Comparison of ENCODE assay signal across 18 cellular contexts in the genomic region with DNA sequence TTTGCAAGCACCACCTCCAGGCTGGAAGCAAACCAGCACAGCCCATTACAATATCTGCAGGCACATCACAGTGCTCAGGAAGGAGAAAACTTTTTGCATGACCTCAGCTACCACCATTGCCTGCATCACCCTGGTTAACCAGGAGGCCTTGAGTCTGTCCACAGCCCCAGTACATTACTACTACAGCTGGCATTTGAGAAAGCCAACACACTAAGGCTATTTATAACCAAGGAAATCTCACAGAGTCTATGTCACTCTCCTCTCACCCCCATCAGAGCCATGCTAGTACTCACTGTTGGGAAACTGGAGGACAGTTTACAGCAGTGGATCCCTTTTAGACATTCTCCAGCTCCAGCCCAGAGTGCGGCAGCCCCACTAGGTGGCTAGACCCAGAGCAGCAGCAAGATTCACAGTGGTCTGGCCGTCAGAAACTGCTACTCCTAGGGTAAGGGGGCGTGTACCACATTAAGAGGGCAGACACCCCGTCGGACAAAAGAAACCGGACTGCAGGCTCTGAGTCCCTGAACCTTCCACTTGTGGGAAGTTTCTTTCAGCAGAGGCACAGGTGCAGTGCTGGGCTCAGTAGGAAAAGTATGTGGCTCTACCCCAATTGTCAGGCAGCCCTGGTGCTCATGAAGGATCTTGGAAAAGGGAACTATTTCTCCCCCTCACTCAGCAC. TPM values are rescaled to one million over a fixed set of nuclear protein-coding genes. Genes with fewer than 3 reads are reported as not detected.
DNase-seq lines count a peak whose midpoint lies in the region; ATAC-seq and TF ChIP-seq lines count a peak whose summit lies in the region.
"Had no signal": no experiment of that assay in that cellular context is flagged by ENCODE, and none has a peak within 500 bp of the region (broad histone marks: within the 10 kb centered on the region; RNA-seq: fewer than 3 reads in every experiment).

No MANE protein-coding gene starts in this region.

- peaks cover 61% of the 10 kb centered on the region for H3K4me1 Mint-ChIP-seq in activated CD8-positive, alpha-beta T cell treated with anti-CD3 and anti-CD28 coated beads, Interleukin-2, amount 10 ng/mL, durations not matched to agents 7 days and 5 days (ENCODE audit: low read depth)
- peaks cover 35% of the 10 kb centered on the region for H3K4me1 Mint-ChIP-seq in activated CD8-positive, alpha-beta T cell treated with anti-CD3 and anti-CD28 coated beads for 36 hours (ENCODE audit: low read depth)
- no peaks in the 10 kb centered on the region for H3K4me1 Mint-ChIP-seq in Calu3 (ENCODE audit: low read depth, unreplicated experiment)
- H3K4me1 Mint-ChIP-seq: mesothelial cell of epicardium had no signal

- POLR2A ChIA-PET in activated CD8-positive, alpha-beta T cell treated with anti-CD3 and anti-CD28 coated beads, Interleukin-2, amount 10 ng/mL, durations not matched to agents 7 days and 5 days (lab: Charles Lee), result no interaction called here
- POLR2A ChIA-PET in activated CD8-positive, alpha-beta T cell treated with anti-CD3 and anti-CD28 coated beads for 36 hours (lab: Charles Lee), result no interaction called here

- no peak for DNase-seq in activated CD8-positive, alpha-beta T cell treated with anti-CD3 and anti-CD28 coated beads, Interleukin-2, amount 10 ng/mL, durations not matched to agents 7 days and 5 days
- DNase-seq in activated CD8-positive, alpha-beta T cell treated with anti-CD3 and anti-CD28 coated beads for 36 hours, result no peak
- DNase-seq in RPMI7951 (ENCODE audit: low read depth) (peak; percentile 6), fibroblast of the aortic adventitia (ENCODE audit: low read depth) (peak; percentile 18), stromal cell of bone marrow (ENCODE audit: low read depth) (peak; percentile 40), Ammon's horn (ENCODE audit: low spot score) (no peak), COLO668 (lab: John Stamatoyannopoulos, UW; ENCODE audit: unreplicated experiment) (no peak), Calu3 (no peak)
- DNase-seq: activated naive CD4-positive, alpha-beta T cell treated with anti-CD3 and anti-CD28 coated beads, Interleukin-2, amount 50 U/mL, for 16 hours; DMS 273 treated with DMSO at 0.1 percent for 48 hours; Karpas-422; NCI-H2029 treated with DMSO at 0.1 percent for 48 hours; NCI-H774; ovary; SHP77; testis had no signal

- intact Hi-C loops in activated CD8-positive, alpha-beta T cell treated with anti-CD3 and anti-CD28 coated beads for 36 hours (cut with micrococcal nuclease), result no loop called here
- intact Hi-C loops in Calu3 (cut with micrococcal nuclease; ENCODE audit: unreplicated experiment), result no loop called here

- ATAC-seq in activated CD8-positive, alpha-beta T cell treated with anti-CD3 and anti-CD28 coated beads, Interleukin-2, amount 10 ng/mL, durations not matched to agents 7 days and 5 days, result no peak
- no peak for ATAC-seq in activated CD8-positive, alpha-beta T cell treated with anti-CD3 and anti-CD28 coated beads for 36 hours

- H3K4me3 Mint-ChIP-seq in activated CD8-positive, alpha-beta T cell treated with anti-CD3 and anti-CD28 coated beads, Interleukin-2, amount 10 ng/mL, durations not matched to agents 7 days and 5 days, result no peak overlapping the region
- H3K4me3 Mint-ChIP-seq in activated CD8-positive, alpha-beta T cell treated with anti-CD3 and anti-CD28 coated beads for 36 hours, result no peak overlapping the region
- H3K4me3 Mint-ChIP-seq in Calu3 (ENCODE audit: low read depth, unreplicated experiment), result no peak overlapping the region
- H3K4me3 Mint-ChIP-seq: mesothelial cell of epicardium had no signal

- no peak overlapping the region for H3K4me3 ChIP-seq in fibroblast of the aortic adventitia (ENCODE audit: low read depth, low read length)
- H3K4me3 ChIP-seq: ovary, testis had no signal

- BruUV-seq in Calu3 (replicated peaks; lab: Mats Ljungman, UMichigan), result no TSS peak

- CTCF ChIA-PET in activated CD8-positive, alpha-beta T cell treated with anti-CD3 and anti-CD28 coated beads, Interleukin-2, amount 10 ng/mL, durations not matched to agents 7 days and 5 days (lab: Charles Lee), result interaction anchor here (1.3 kb wide), 2 partner anchors 13 to 61 kb away, joined by 3 to 4 read pairs; no protein-coding TSS in a partner anchor
- CTCF ChIA-PET in activated CD8-positive, alpha-beta T cell treated with anti-CD3 and anti-CD28 coated beads for 36 hours (lab: Charles Lee), result no interaction called here
- CTCF ChIA-PET in Calu3 (lab: Charles Lee), result no interaction called here

- peaks cover 9% of the 10 kb centered on the region for H3K9me3 Mint-ChIP-seq in activated CD8-positive, alpha-beta T cell treated with anti-CD3 and anti-CD28 coated beads, Interleukin-2, amount 10 ng/mL, durations not matched to agents 7 days and 5 days (ENCODE audit: insufficient read depth)
- H3K9me3 Mint-ChIP-seq in activated CD8-positive, alpha-beta T cell treated with anti-CD3 and anti-CD28 coated beads for 36 hours, result peaks cover 13% of the 10 kb centered on the region
- H3K9me3 Mint-ChIP-seq in Calu3 (ENCODE audit: low read depth, unreplicated experiment), result no peaks in the 10 kb centered on the region

- H3K27ac Mint-ChIP-seq in activated CD8-positive, alpha-beta T cell treated with anti-CD3 and anti-CD28 coated beads, Interleukin-2, amount 10 ng/mL, durations not matched to agents 7 days and 5 days, result peak overlapping the region; percentile 13
- H3K27ac Mint-ChIP-seq in activated CD8-positive, alpha-beta T cell treated with anti-CD3 and anti-CD28 coated beads for 36 hours, result no peak overlapping the region
- H3K27ac Mint-ChIP-seq in Calu3 (ENCODE audit: unreplicated experiment), result no peak overlapping the region
- H3K27ac Mint-ChIP-seq: mesothelial cell of epicardium had no signal

- H3K27me3 Mint-ChIP-seq in activated CD8-positive, alpha-beta T cell treated with anti-CD3 and anti-CD28 coated beads, Interleukin-2, amount 10 ng/mL, durations not matched to agents 7 days and 5 days (ENCODE audit: low read depth), result no peaks in the 10 kb centered on the region
- no peaks in the 10 kb centered on the region for H3K27me3 Mint-ChIP-seq in activated CD8-positive, alpha-beta T cell treated with anti-CD3 and anti-CD28 coated beads for 36 hours
- no peaks in the 10 kb centered on the region for H3K27me3 Mint-ChIP-seq in Calu3 (ENCODE audit: unreplicated experiment)

- H3K36me3 Mint-ChIP-seq in activated CD8-positive, alpha-beta T cell treated with anti-CD3 and anti-CD28 coated beads, Interleukin-2, amount 10 ng/mL, durations not matched to agents 7 days and 5 days (ENCODE audit: low read depth), result peaks cover 64% of the 10 kb centered on the region
- peaks cover 26% of the 10 kb centered on the region for H3K36me3 Mint-ChIP-seq in activated CD8-positive, alpha-beta T cell treated with anti-CD3 and anti-CD28 coated beads for 36 hours (ENCODE audit: low read depth)
- H3K36me3 Mint-ChIP-seq in Calu3 (ENCODE audit: insufficient read depth, unreplicated experiment), result no peaks in the 10 kb centered on the region

- TF ChIP-seq CTCF in activated CD8-positive, alpha-beta T cell treated with anti-CD3 and anti-CD28 coated beads for 36 hours (IDR thresholded peaks at IDR 0.05), result no peak
- TF ChIP-seq CTCF in fibroblast of the aortic adventitia (IDR thresholded peaks at IDR 0.05; ENCODE audit: insufficient read depth, low read length) (no peak), Calu3 (IDR thresholded peaks at IDR 0.05; ENCODE audit: unreplicated experiment) (no peak)

RNA-seq across cellular contexts. Expression of a gene that starts 14.7 kb away (rescaled TPM):
- total RNA-seq in activated CD8-positive, alpha-beta T cell treated with anti-CD3 and anti-CD28 coated beads, Interleukin-2, amount 10 ng/mL, durations not matched to agents 7 days and 5 days, result 10 to 100 TPM; 32.9 to 35.8 TPM
- total RNA-seq in activated CD8-positive, alpha-beta T cell treated with anti-CD3 and anti-CD28 coated beads for 36 hours, result 10 to 100 TPM; 21.6 to 22.5 TPM
- total RNA-seq in RPMI7951 (2014; rRNA removed; shearing (Covaris generic)), result 6.9 and 10.3 TPM in 2 replicates
- total RNA-seq in fibroblast of the aortic adventitia (ENCODE audit: low replicate concordance) (4.1 and 12.2 TPM in 2 replicates), Calu3 (2022) (22.9 and 26.3 TPM in 2 replicates)

RNA-seq across cellular contexts. Expression of a gene that starts 28.6 kb away (rescaled TPM):
- not detected for total RNA-seq in activated CD8-positive, alpha-beta T cell treated with anti-CD3 and anti-CD28 coated beads, Interleukin-2, amount 10 ng/mL, durations not matched to agents 7 days and 5 days
- total RNA-seq in activated CD8-positive, alpha-beta T cell treated with anti-CD3 and anti-CD28 coated beads for 36 hours, result under 1 TPM in 1 of 2 experiments, not detected in 1; 0.31 TPM
- not detected in 2 replicates for total RNA-seq in RPMI7951 (2014; rRNA removed; shearing (Covaris generic))
- total RNA-seq in fibroblast of the aortic adventitia (ENCODE audit: low replicate concordance), result not detected in 2 replicates
- total RNA-seq in Calu3 (2022), result not detected in 2 replicates
- total RNA-seq: A172, mesothelial cell of epicardium had no signal

Comparison
In these comparisons a context has a peak if more than half of its experiments do, and no peak if none do; other contexts are left out.
1. DNase-seq: peak in RPMI7951 (single experiment), fibroblast of the aortic adventitia (single experiment) and stromal cell of bone marrow (single experiment); none in activated CD8-positive, alpha-beta T cell treated with anti-CD3 and anti-CD28 coated beads, Interleukin-2, amount 10 ng/mL, durations not matched to agents 7 days and 5 days (single experiment), activated CD8-positive, alpha-beta T cell treated with anti-CD3 and anti-CD28 coated beads for 36 hours (single experiment), Ammon's horn (single experiment), COLO668 (single experiment) and Calu3 (single experiment).